In genomic region chr4:81429031-81429430, GRCh38 we compare ENCODE assay signal across 23 cellular contexts. TPM values are rescaled to one million over a fixed set of nuclear protein-coding genes. Genes with fewer than 3 reads are reported as not detected.
"Had no signal": no experiment of that assay in that cellular context is flagged by ENCODE, and none has a peak within 500 bp of the region (broad histone marks: within the 10 kb centered on the region; RNA-seq: fewer than 3 reads in every experiment).

No MANE protein-coding gene starts in this region.

- H3K4me1 ChIP-seq: left lung, prostate gland, spleen had no signal

- H3K27me3 ChIP-seq: foreskin keratinocyte, left lung, ovary, spleen, upper lobe of left lung had no signal

- H3K9me3 ChIP-seq: left lung, neutrophil, ovary, prostate gland, SK-N-SH, spleen, upper lobe of left lung had no signal

- H3K4me1 Mint-ChIP-seq: natural killer cell had no signal

- H3K4me3 ChIP-seq: left lung, lung, ovary, prostate gland, spleen, upper lobe of left lung had no signal

- H3K27ac Mint-ChIP-seq: activated naive CD8-positive, alpha-beta T cell treated with anti-CD3 and anti-CD28 coated beads, Interleukin-2, amount 10 ng/mL, durations not matched to agents 7 days and 5 days; activated T-helper 2 cell treated with anti-CD3 and anti-CD28 coated beads, Interferon-gamma antibody, Interleukin-2, Interleukin-4, amounts not matched to agents 10 μg/mL and 5 μg/mL and 100 μg/mL, durations not matched to agents 14 hours and 24 hours and 36 hours; dendritic cell treated with granulocyte-macrophage colony-stimulating factor and Interleukin-4, amounts not matched to agents 40 ng/mL and 50 ng/mL, for 4 days; mesothelial cell of epicardium; natural killer cell had no signal

- H3K4me3 Mint-ChIP-seq: activated naive CD8-positive, alpha-beta T cell treated with anti-CD3 and anti-CD28 coated beads, Interleukin-2, amount 10 ng/mL, durations not matched to agents 7 days and 5 days; activated T-cell treated with anti-CD3 and anti-CD28 coated beads, Interleukin-2, amount 50 U/mL, for 4 hours; dendritic cell treated with granulocyte-macrophage colony-stimulating factor and Interleukin-4, amounts not matched to agents 40 ng/mL and 50 ng/mL, for 4 days; mesothelial cell of epicardium; natural killer cell; stimulated activated naive CD8-positive, alpha-beta T cell treated with anti-CD3 and anti-CD28 coated beads, Interleukin-15, amount 100 ng/mL, for 72 hours had no signal

- H3K27ac ChIP-seq: left lung, neutrophil, ovary, prostate gland, spleen, upper lobe of left lung had no signal

- ATAC-seq: activated T-cell treated with anti-CD3 and anti-CD28 coated beads, Interleukin-2, amount 50 U/mL, for 4 hours; foreskin keratinocyte; left lung; natural killer cell; stimulated activated naive CD8-positive, alpha-beta T cell treated with anti-CD3 and anti-CD28 coated beads, Interleukin-15, amount 100 ng/mL, for 72 hours had no signal

- H3K27me3 Mint-ChIP-seq: activated naive CD8-positive, alpha-beta T cell treated with anti-CD3 and anti-CD28 coated beads, Interleukin-2, amount 10 ng/mL, durations not matched to agents 7 days and 5 days; dendritic cell treated with granulocyte-macrophage colony-stimulating factor and Interleukin-4, amounts not matched to agents 40 ng/mL and 50 ng/mL, for 4 days; stimulated activated naive CD8-positive, alpha-beta T cell treated with anti-CD3 and anti-CD28 coated beads, Interleukin-15, amount 100 ng/mL, for 72 hours had no signal

- H3K9me3 Mint-ChIP-seq: activated T-cell treated with anti-CD3 and anti-CD28 coated beads, Interleukin-2, amount 50 U/mL, for 4 hours; activated T-helper 2 cell treated with anti-CD3 and anti-CD28 coated beads, Interferon-gamma antibody, Interleukin-2, Interleukin-4, amounts not matched to agents 10 μg/mL and 5 μg/mL and 100 μg/mL, durations not matched to agents 14 hours and 24 hours and 36 hours; dendritic cell treated with granulocyte-macrophage colony-stimulating factor and Interleukin-4, amounts not matched to agents 40 ng/mL and 50 ng/mL, for 4 days; mesothelial cell of epicardium; natural killer cell had no signal

- H3K4me2 ChIP-seq: SK-N-SH had no signal

- DNase-seq: activated CD4-positive, alpha-beta T cell treated with anti-CD3 and anti-CD28 coated beads, Interleukin-2, amount 50 U/mL, for 4 hours; activated CD8-positive, alpha-beta memory T cell treated with anti-CD3 and anti-CD28 coated beads, Interleukin-2, amount 50 U/mL, for 48 hours; activated naive CD4-positive, alpha-beta T cell; activated naive CD8-positive, alpha-beta T cell treated with anti-CD3 and anti-CD28 coated beads, Interleukin-2, amount 10 ng/mL, durations not matched to agents 7 days and 5 days; activated T-cell treated with anti-CD3 and anti-CD28 coated beads, Interleukin-2, amount 50 U/mL, for 4 hours; amniotic stem cell; effector CD8-positive, alpha-beta T cell; foreskin keratinocyte; kidney; natural killer cell; ovary; SK-N-SH; spleen; stimulated activated CD4-positive, alpha-beta T cell treated with anti-CD3 and anti-CD28 coated beads, Interleukin-4, amount 100 ng/mL, for 1 hour; stimulated activated naive CD8-positive, alpha-beta T cell treated with anti-CD3 and anti-CD28 coated beads, Interleukin-15, amount 100 ng/mL, for 72 hours had no signal

- H3K9ac ChIP-seq: SK-N-SH had no signal

- H3K36me3 ChIP-seq: neutrophil, ovary had no signal

RNA-seq across cellular contexts. Expression of gene RASGEF1B, which starts 42.7 kb away (rescaled TPM):
- polyA plus RNA-seq: SK-N-SH had no signal
